In genomic region chr2:20931346-20931745, GRCh38 we compare ENCODE assay signal across 19 cellular contexts.
DNase-seq lines count a peak whose midpoint lies in the region; ATAC-seq and TF ChIP-seq lines count a peak whose summit lies in the region.
"Had no signal": no experiment of that assay in that cellular context is flagged by ENCODE, and none has a peak within 500 bp of the region (broad histone marks: within the 10 kb centered on the region; RNA-seq: fewer than 3 reads in every experiment).

No MANE protein-coding gene starts in this region.

- H2AFZ ChIP-seq in SK-N-SH (ENCODE audit: low read depth) = no peak overlapping the region
- H2AFZ ChIP-seq: PC-9 had no signal

- H3K79me2 ChIP-seq in SK-N-SH (ENCODE audit: insufficient read depth) = no peaks in the 10 kb centered on the region

- peaks cover 41% of the 10 kb centered on the region for H3K4me1 Mint-ChIP-seq in mesothelial cell of epicardium

- DNase-seq in SK-N-SH (no peak), choroid plexus epithelial cell (ENCODE audit: low read depth) (peak; percentile 3), mesothelial cell of epicardium (ENCODE audit: low spot score in 2 of 2, unreplicated experiment in 2 of 2) (no peak), WERI-Rb-1 (no peak), cerebellum (ENCODE audit: low spot score) (no peak), hypothalamus (lab: John Stamatoyannopoulos, UW) (no peak)
- DNase-seq: CD8-positive, alpha-beta T cell; KBM-7; NCI-H1436; NCI-H2029; NCI-H2171; NCI-H748 treated with DMSO at 0.1 percent for 48 hours had no signal

- peaks cover 13% of the 10 kb centered on the region for H3F3A ChIP-seq in SK-N-SH (replicated peaks; ENCODE audit: insufficient read depth)

- CTCF ChIA-PET in SK-N-SH (lab: Yijun Ruan, JAX) = interaction anchor here (0.9 to 4.5 kb wide), 3 partner anchors 15 to 270 kb away, joined by 3 to 23 read pairs (median 3); no protein-coding TSS in a partner anchor

- H3K36me3 ChIP-seq in SK-N-SH (replicated peaks in 1 of 2; ENCODE audit: control insufficient read depth in 1 of 2, insufficient read depth in 2 of 2, low read length in 1 of 2) (no peaks in the 10 kb centered on the region), WERI-Rb-1 (no peaks in the 10 kb centered on the region)
- H3K36me3 ChIP-seq: BLaER1 had no signal

- H3K9me2 ChIP-seq in SK-N-SH = no peaks in the 10 kb centered on the region

- peak overlapping the region; percentile 75 for H3K27ac Mint-ChIP-seq in mesothelial cell of epicardium
- H3K27ac Mint-ChIP-seq: CD8-positive, alpha-beta T cell; HFFc6 had no signal

- H3K27me3 ChIP-seq in SK-N-SH (ENCODE audit: insufficient read depth) (no peaks in the 10 kb centered on the region), WERI-Rb-1 (ENCODE audit: insufficient read depth, low read depth, severe bottlenecking) (peaks cover 91% of the 10 kb centered on the region)
- H3K27me3 ChIP-seq: BLaER1 had no signal

- H3K4me3 Mint-ChIP-seq in mesothelial cell of epicardium = no peak overlapping the region
- H3K4me3 Mint-ChIP-seq: CD8-positive, alpha-beta T cell; HFFc6 had no signal

- H3K4me1 ChIP-seq in SK-N-SH (ENCODE audit: control insufficient read depth in 1 of 2, insufficient read depth in 2 of 2, low read depth in 1 of 2, low read length in 1 of 2) = peaks cover 20 to 32% of the 10 kb centered on the region in 2 experiments

- TF ChIP-seq CTCF in SK-N-SH (IDR thresholded peaks at IDR 0.05) = no peak
- no peak for TF ChIP-seq CTCF in choroid plexus epithelial cell (conservative IDR thresholded peaks at IDR 0.05; ENCODE audit: low read depth, low read length)
- no peak for TF ChIP-seq CTCF in mesothelial cell of epicardium (IDR thresholded peaks at IDR 0.05; ENCODE audit: unreplicated experiment)
- no peak for TF ChIP-seq CTCF in WERI-Rb-1 (IDR thresholded peaks at IDR 0.05; ENCODE audit: low read depth, low read length)

- POLR2A ChIA-PET in SK-N-SH (lab: Yijun Ruan, JAX) = no interaction called here

- no peak overlapping the region for H3K4me3 ChIP-seq in SK-N-SH (ENCODE audit: low read depth in 2 of 2, low read length in 1 of 2)
- H3K4me3 ChIP-seq in choroid plexus epithelial cell (ENCODE audit: low read depth, low read length) = no peak overlapping the region
- H3K4me3 ChIP-seq in WERI-Rb-1 (ENCODE audit: low read depth, low read length) = no peak overlapping the region
- H3K4me3 ChIP-seq: BLaER1, GM12878, PC-9 had no signal

- TF ChIP-seq EP300 in SK-N-SH (IDR thresholded peaks at IDR 0.05; ENCODE audit: borderline replicate concordance in 1 of 2, low read depth in 1 of 2, low read length in 1 of 2) = no peak

- no peaks in the 10 kb centered on the region for H4K20me1 ChIP-seq in SK-N-SH (ENCODE audit: insufficient read depth)
- H4K20me1 ChIP-seq: BLaER1 had no signal

- H3K27me3 Mint-ChIP-seq in mesothelial cell of epicardium (ENCODE audit: low read depth) = peaks cover 2% of the 10 kb centered on the region

- TF ChIP-seq RAD21 in SK-N-SH (IDR thresholded peaks at IDR 0.05; ENCODE audit: low read length) = no peak

- H3K9ac ChIP-seq in SK-N-SH = no peak overlapping the region
- H3K9ac ChIP-seq: BLaER1 had no signal

- 16% methylated on average over 2 of the region's 2 CpGs for WGBS in SK-N-SH (ENCODE audit: low lambda C conversion rate)

- H3K4me2 ChIP-seq in SK-N-SH = peak overlapping the region; percentile 12; the same call in 1 of the 2 replicates
- H3K4me2 ChIP-seq: BLaER1, PC-9 had no signal

- H3K9me3 ChIP-seq in SK-N-SH (no peaks in the 10 kb centered on the region), WERI-Rb-1 (ENCODE audit: severe bottlenecking) (peaks cover 9% of the 10 kb centered on the region)

- peak overlapping the region; percentile 24 to 58; a peak in 2 of 4 replicates for H3K27ac ChIP-seq in SK-N-SH (ENCODE audit: low read depth in 2 of 2, low read length in 1 of 2)
- no peak overlapping the region for H3K27ac ChIP-seq in WERI-Rb-1
- H3K27ac ChIP-seq: 22Rv1, BLaER1, PC-9 had no signal

- no peak for ATAC-seq in SK-N-SH treated with all-trans-retinoic acid at 6 μM for 48 hours
- no peak for ATAC-seq in GM19328 (IDR thresholded peaks at IDR 0.05; ENCODE audit: unreplicated experiment)
- ATAC-seq: CD8-positive, alpha-beta T cell; GM12878 had no signal

- H3K36me3 Mint-ChIP-seq in mesothelial cell of epicardium = peaks cover 5% of the 10 kb centered on the region
- H3K36me3 Mint-ChIP-seq: CD8-positive, alpha-beta T cell had no signal

- H3K9me3 Mint-ChIP-seq in mesothelial cell of epicardium = peaks cover 21% of the 10 kb centered on the region

TF ChIP-seq in SK-N-SH, 30 proteins besides CTCF, POLR2A, EP300 and RAD21:
- TF ChIP-seq JUND (IDR thresholded peaks at IDR 0.05) = no peak
- no peak for TF ChIP-seq USF2 (IDR thresholded peaks at IDR 0.05; ENCODE audit: borderline replicate concordance, low read depth, low read length)
- TF ChIP-seq YY1 (IDR thresholded peaks at IDR 0.05; ENCODE audit: low read depth) = no peak
- TF ChIP-seq RXRA (IDR thresholded peaks at IDR 0.05; ENCODE audit: borderline replicate concordance, low read depth) = no peak
- no peak for TF ChIP-seq TAF1 (IDR thresholded peaks at IDR 0.05; ENCODE audit: borderline replicate concordance, low read depth, low read length)
- no peak for TF ChIP-seq RFX5 (IDR thresholded peaks at IDR 0.05; ENCODE audit: low read length)

TF ChIP-seq in SK-N-SH treated with all-trans-retinoic acid at 6 μM for 48 hours, 23 proteins besides CTCF, POLR2A, EP300 and RAD21:
- TF ChIP-seq TOX (CRISPR knock-in tag; IDR thresholded peaks at IDR 0.05; ENCODE audit: borderline replicate concordance) (no peak), ZC3H10 (CRISPR knock-in tag; IDR thresholded peaks at IDR 0.05) (no peak), GLIS3 (CRISPR knock-in tag; IDR thresholded peaks at IDR 0.05) (no peak), SNAI2 (CRISPR knock-in tag; IDR thresholded peaks at IDR 0.05) (no peak), CSDC2 (CRISPR knock-in tag; IDR thresholded peaks at IDR 0.05) (no peak), CSRNP3 (CRISPR knock-in tag; IDR thresholded peaks at IDR 0.05) (no peak)
